1 cellular context compared by ENCODE assay signal in the genomic region with DNA sequence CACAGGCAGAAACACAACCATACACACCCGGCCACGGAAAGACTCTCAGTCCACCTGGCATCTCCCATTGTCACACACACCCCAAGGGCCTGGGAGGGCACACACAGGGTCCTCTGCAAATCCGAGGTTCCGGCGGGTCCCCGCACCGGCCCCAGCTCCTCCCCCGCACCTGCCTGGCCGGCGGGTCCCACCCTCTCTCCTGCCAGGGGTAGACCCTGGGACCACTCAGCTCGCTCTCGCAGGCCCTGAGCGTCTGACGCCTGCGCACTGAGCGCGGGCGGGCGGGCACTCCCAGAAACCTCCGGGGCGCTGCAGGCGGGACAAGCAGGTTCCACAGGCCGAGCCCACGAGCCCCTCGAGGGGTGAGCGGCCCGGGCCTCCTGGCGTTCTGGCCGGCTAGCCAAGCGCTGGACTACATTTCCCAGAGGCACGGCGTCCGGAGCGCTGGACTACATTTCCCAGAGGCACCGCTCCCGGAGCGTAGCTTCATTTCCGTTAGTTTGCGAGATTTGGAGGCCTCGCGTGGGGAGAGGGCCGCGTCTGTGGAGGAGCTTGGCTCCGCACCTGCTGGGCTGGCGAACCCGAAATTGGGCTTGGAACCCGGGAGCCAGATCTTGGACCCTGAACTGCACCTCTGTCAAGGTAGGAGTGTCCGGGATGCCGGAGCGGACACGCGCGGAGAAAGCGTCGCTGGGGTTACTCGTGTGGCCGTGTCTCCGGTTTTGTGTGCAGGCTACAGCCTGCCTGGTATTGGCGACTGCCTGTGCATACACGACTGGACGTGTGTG.
A peak's percentile ranks its signal among the peaks of the same experiment; 100 is the strongest.
TF ChIP-seq lines count a peak whose summit lies in the region.

A gene (plus strand): TSS at position 505 of the 788 bp plus-strand sequence. CDS start 10,686 bp downstream, outside the sequence.

TF ChIP-seq in neural cell, 6 proteins besides CTCF, POLR2A, EP300 and RAD21 (continued from another document):
- TF ChIP-seq, protein P1, sequence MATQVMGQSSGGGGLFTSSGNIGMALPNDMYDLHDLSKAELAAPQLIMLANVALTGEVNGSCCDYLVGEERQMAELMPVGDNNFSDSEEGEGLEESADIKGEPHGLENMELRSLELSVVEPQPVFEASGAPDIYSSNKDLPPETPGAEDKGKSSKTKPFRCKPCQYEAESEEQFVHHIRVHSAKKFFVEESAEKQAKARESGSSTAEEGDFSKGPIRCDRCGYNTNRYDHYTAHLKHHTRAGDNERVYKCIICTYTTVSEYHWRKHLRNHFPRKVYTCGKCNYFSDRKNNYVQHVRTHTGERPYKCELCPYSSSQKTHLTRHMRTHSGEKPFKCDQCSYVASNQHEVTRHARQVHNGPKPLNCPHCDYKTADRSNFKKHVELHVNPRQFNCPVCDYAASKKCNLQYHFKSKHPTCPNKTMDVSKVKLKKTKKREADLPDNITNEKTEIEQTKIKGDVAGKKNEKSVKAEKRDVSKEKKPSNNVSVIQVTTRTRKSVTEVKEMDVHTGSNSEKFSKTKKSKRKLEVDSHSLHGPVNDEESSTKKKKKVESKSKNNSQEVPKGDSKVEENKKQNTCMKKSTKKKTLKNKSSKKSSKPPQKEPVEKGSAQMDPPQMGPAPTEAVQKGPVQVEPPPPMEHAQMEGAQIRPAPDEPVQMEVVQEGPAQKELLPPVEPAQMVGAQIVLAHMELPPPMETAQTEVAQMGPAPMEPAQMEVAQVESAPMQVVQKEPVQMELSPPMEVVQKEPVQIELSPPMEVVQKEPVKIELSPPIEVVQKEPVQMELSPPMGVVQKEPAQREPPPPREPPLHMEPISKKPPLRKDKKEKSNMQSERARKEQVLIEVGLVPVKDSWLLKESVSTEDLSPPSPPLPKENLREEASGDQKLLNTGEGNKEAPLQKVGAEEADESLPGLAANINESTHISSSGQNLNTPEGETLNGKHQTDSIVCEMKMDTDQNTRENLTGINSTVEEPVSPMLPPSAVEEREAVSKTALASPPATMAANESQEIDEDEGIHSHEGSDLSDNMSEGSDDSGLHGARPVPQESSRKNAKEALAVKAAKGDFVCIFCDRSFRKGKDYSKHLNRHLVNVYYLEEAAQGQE (IDR thresholded peaks at IDR 0.05; ENCODE audit: borderline replicate concordance), result peak; percentile 29
- TF ChIP-seq POLR2AphosphoS5 (IDR thresholded peaks at IDR 0.05) (peak; percentile 85), TAF1 (IDR thresholded peaks at IDR 0.05; ENCODE audit: low read depth) (peak; percentile 47), MXI1 (conservative IDR thresholded peaks at IDR 0.05; ENCODE audit: poor library complexity, severe bottlenecking) (peak; percentile 78)
